ENCODE assay signal across 1 cellular context in the genomic region with DNA sequence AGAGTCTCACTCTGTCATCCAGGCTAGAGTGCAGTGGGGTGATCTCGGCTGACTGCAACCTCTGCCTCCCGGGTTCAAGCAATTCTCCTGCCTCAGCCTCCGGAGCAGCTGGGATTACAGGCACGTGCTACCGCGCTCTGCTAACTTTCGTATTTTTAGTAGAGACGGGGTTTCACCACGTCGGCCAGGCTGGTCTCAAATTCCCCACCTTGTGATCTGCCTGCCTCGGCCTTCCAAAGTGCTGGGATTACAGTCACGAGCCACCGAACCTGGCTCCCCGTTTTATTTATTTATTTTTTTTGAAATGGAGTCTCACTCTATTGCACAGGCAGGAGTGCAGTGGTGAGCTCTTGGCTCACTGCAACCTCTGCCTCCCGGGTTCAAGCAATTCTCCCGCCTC. TPM values are rescaled to one million over a fixed set of nuclear protein-coding genes. Genes with fewer than 3 reads are reported as not detected.
"Had no signal": no experiment of that assay in that cellular context is flagged by ENCODE, and none has a peak within 500 bp of the region (broad histone marks: within the 10 kb centered on the region; RNA-seq: fewer than 3 reads in every experiment).

No MANE protein-coding gene starts in this region.

RNA-seq across cellular contexts. Expression of gene PTGES3L, which starts 4.2 kb away (rescaled TPM):
- polyA plus RNA-seq: immature natural killer cell had no signal
